ENCODE assay signal across 10 cellular contexts in genomic region chr2:219299372-219299760, GRCh38. TPM values are rescaled to one million over a fixed set of nuclear protein-coding genes. Genes with fewer than 3 reads are reported as not detected.
"Had no signal": no experiment of that assay in that cellular context is flagged by ENCODE, and none has a peak within 500 bp of the region (broad histone marks: within the 10 kb centered on the region; RNA-seq: fewer than 3 reads in every experiment).

No MANE protein-coding gene starts in this region.

- H3K36me3 Mint-ChIP-seq: naive B cell had no signal

- H3K4me3 ChIP-seq: cardiac muscle cell, esophagus squamous epithelium, lower lobe of right lung, prostate gland, upper lobe of right lung had no signal

- H3K4me3 Mint-ChIP-seq: naive B cell; T-helper 2 cell treated with Interferon-gamma antibody and Interleukin-4, amounts not matched to agents 5 μg/mL and 100 μg/mL, for 36 hours had no signal

- H3K27ac Mint-ChIP-seq: T-helper 2 cell treated with Interferon-gamma antibody and Interleukin-4, amounts not matched to agents 5 μg/mL and 100 μg/mL, for 36 hours had no signal

- H3K27ac ChIP-seq: cardiac muscle cell, esophagus squamous epithelium, lower lobe of right lung, prostate gland, upper lobe of right lung had no signal

- H3K36me3 ChIP-seq: cardiac muscle cell, esophagus squamous epithelium, lower lobe of right lung, prostate gland, upper lobe of right lung had no signal

- H3K9me3 Mint-ChIP-seq: T-helper 2 cell treated with Interferon-gamma antibody and Interleukin-4, amounts not matched to agents 5 μg/mL and 100 μg/mL, for 36 hours had no signal

- DNase-seq: esophagus squamous epithelium had no signal

- H3K4me1 ChIP-seq: prostate gland had no signal

- H3K9me3 ChIP-seq: esophagus squamous epithelium, lower lobe of right lung, prostate gland, upper lobe of right lung had no signal

RNA-seq across cellular contexts. Expression of gene PTPRN, which starts 9.8 kb away (rescaled TPM):
- total RNA-seq: esophagus squamous epithelium, left cardiac atrium, lower lobe of right lung, upper lobe of right lung had no signal

RNA-seq across cellular contexts. Expression of gene RESP18, which starts 33.2 kb away (rescaled TPM):
- total RNA-seq: astrocyte, cardiac muscle cell, esophagus squamous epithelium, left cardiac atrium, lower lobe of right lung, prostate gland, upper lobe of right lung had no signal
- polyA plus RNA-seq: cardiac muscle cell had no signal

RNA-seq across cellular contexts. Expression of gene TUBA4B, which starts 46.3 kb away (rescaled TPM):
- total RNA-seq: astrocyte, cardiac muscle cell, esophagus squamous epithelium, left cardiac atrium, prostate gland, temporal lobe, upper lobe of right lung had no signal
- polyA plus RNA-seq: cardiac muscle cell had no signal
